In genomic region chr20:45341579-45341938, GRCh38 we compare ENCODE assay signal across 11 cellular contexts. TPM values are rescaled to one million over a fixed set of nuclear protein-coding genes. Genes with fewer than 3 reads are reported as not detected.
A peak's percentile ranks its signal among the peaks of the same experiment; 100 is the strongest.
DNase-seq lines count a peak whose midpoint lies in the region; ATAC-seq, FAIRE-seq and TF ChIP-seq lines count a peak whose summit lies in the region.
"Had no signal": no experiment of that assay in that cellular context is flagged by ENCODE, and none has a peak within 500 bp of the region (broad histone marks: within the 10 kb centered on the region; RNA-seq: fewer than 3 reads in every experiment).

No MANE protein-coding gene starts in this region.

- H3K4me3 Mint-ChIP-seq in type B pancreatic cell (peak overlapping the region; percentile 96), glutamatergic neuron (ENCODE audit: unreplicated experiment) (no peak overlapping the region)

- peak overlapping the region; percentile 90 to 96 for H3K27ac ChIP-seq in SK-N-SH (ENCODE audit: low read depth in 2 of 2, low read length in 1 of 2)

- POLR2A ChIA-PET in SK-N-SH (lab: Yijun Ruan, JAX), result interaction anchor here (0.8 to 1.9 kb wide), 4 partner anchors 21 to 492 kb away, joined by 3 to 14 read pairs (median 4); partner anchors contain the start of genes SNX21 and SYS1

- TF ChIP-seq CTCF in SK-N-SH (IDR thresholded peaks at IDR 0.05) (no peak), epithelial cell of esophagus (IDR thresholded peaks at IDR 0.05; ENCODE audit: insufficient read depth, low read depth, low read length, missing control alignments) (no peak), type B pancreatic cell (conservative IDR thresholded peaks at IDR 0.05) (no peak), glutamatergic neuron (IDR thresholded peaks at IDR 0.05; ENCODE audit: partially characterized antibody, unreplicated experiment) (no peak)

- H3K27me3 ChIP-seq in SK-N-SH (ENCODE audit: insufficient read depth) (no peaks in the 10 kb centered on the region), mucosa of stomach (ENCODE audit: control insufficient read depth, insufficient read depth, low read length) (no peaks in the 10 kb centered on the region)

- H3K9ac ChIP-seq in SK-N-SH (peak overlapping the region; percentile 61; the same call in 1 of the 2 replicates), mucosa of stomach (ENCODE audit: low read length) (peak overlapping the region; percentile 97)

- ATAC-seq in SK-N-SH treated with all-trans-retinoic acid at 6 μM for 48 hours, result no peak
- no peak for ATAC-seq in GM21526 (IDR thresholded peaks at IDR 0.05; ENCODE audit: low FRiP score, unreplicated experiment)

- peaks cover 85% of the 10 kb centered on the region for H3K79me2 ChIP-seq in SK-N-SH (ENCODE audit: insufficient read depth)

- peaks cover 11% of the 10 kb centered on the region; the same call in 1 of the 2 replicates for H4K20me1 ChIP-seq in SK-N-SH (ENCODE audit: insufficient read depth)

- H3K9me3 Mint-ChIP-seq in type B pancreatic cell (no peaks in the 10 kb centered on the region), glutamatergic neuron (ENCODE audit: unreplicated experiment) (peaks cover 3% of the 10 kb centered on the region)

- H3K9me2 ChIP-seq in SK-N-SH, result no peaks in the 10 kb centered on the region

- H3K27me3 Mint-ChIP-seq in type B pancreatic cell (no peaks in the 10 kb centered on the region), glutamatergic neuron (ENCODE audit: unreplicated experiment) (peaks cover 5% of the 10 kb centered on the region)

- WGBS in SK-N-SH (ENCODE audit: low lambda C conversion rate), result 31% methylated on average over 3 of the region's 3 CpGs

- H3K4me1 ChIP-seq in SK-N-SH (ENCODE audit: control insufficient read depth in 1 of 2, insufficient read depth in 2 of 2, low read depth in 1 of 2, low read length in 1 of 2), result peaks cover 73 to 74% of the 10 kb centered on the region in 2 experiments
- H3K4me1 ChIP-seq in mucosa of stomach (ENCODE audit: control insufficient read depth, insufficient read depth, low read length), result peaks cover 96% of the 10 kb centered on the region

- DNase-seq in SK-N-SH (no peak), epithelial cell of esophagus (ENCODE audit: low read depth) (no peak), type B pancreatic cell (ENCODE audit: extremely low spot score, unreplicated experiment) (no peak), glutamatergic neuron (no peak), HTR-8/SVneo (ENCODE audit: insufficient read length, low spot score) (no peak)
- DNase-seq: activated naive CD4-positive, alpha-beta T cell treated with Interleukin-2 at 50 U/mL for 16 hours; stimulated activated CD4-positive, alpha-beta T cell treated with anti-CD3 and anti-CD28 coated beads, Interleukin-2, amount 100 ng/mL, for 24 hours had no signal

- no peak for FAIRE-seq in HTR-8/SVneo (lab: Jason Lieb, UNC)

- no peaks in the 10 kb centered on the region for H3K9me3 ChIP-seq in SK-N-SH
- H3K9me3 ChIP-seq in mucosa of stomach (ENCODE audit: control insufficient read depth, low read length), result no peaks in the 10 kb centered on the region

- CTCF ChIA-PET in SK-N-SH (lab: Yijun Ruan, JAX), result interaction anchor here (0.8 to 4.3 kb wide), 9 partner anchors 15 to 129 kb away, joined by 3 to 31 read pairs (median 6); partner anchors contain the start of gene SYS1

- H2AFZ ChIP-seq in SK-N-SH (ENCODE audit: low read depth), result no peak overlapping the region

- H3K36me3 Mint-ChIP-seq in type B pancreatic cell (peaks cover 17% of the 10 kb centered on the region), glutamatergic neuron (ENCODE audit: unreplicated experiment) (no peaks in the 10 kb centered on the region)

- TF ChIP-seq RAD21 in SK-N-SH (IDR thresholded peaks at IDR 0.05; ENCODE audit: low read length), result no peak

- no peak for TF ChIP-seq EP300 in SK-N-SH (IDR thresholded peaks at IDR 0.05; ENCODE audit: borderline replicate concordance in 1 of 2, low read depth in 1 of 2, low read length in 1 of 2)

- H3K4me3 ChIP-seq in SK-N-SH (ENCODE audit: low read depth in 2 of 2, low read length in 1 of 2), result peak overlapping the region; percentile 27 to 31
- peak overlapping the region; percentile 63 for H3K4me3 ChIP-seq in epithelial cell of esophagus (ENCODE audit: low read length)
- no peak overlapping the region for H3K4me3 ChIP-seq in mucosa of stomach (ENCODE audit: low read length)

- H3K36me3 ChIP-seq in SK-N-SH (replicated peaks in 1 of 2; ENCODE audit: control insufficient read depth in 1 of 2, insufficient read depth in 2 of 2, low read length in 1 of 2), result peaks cover 4 to 7% of the 10 kb centered on the region in 2 experiments
- no peaks in the 10 kb centered on the region for H3K36me3 ChIP-seq in mucosa of stomach (ENCODE audit: control insufficient read depth, insufficient read depth, low read length)

- peak overlapping the region; percentile 96 for H3K4me2 ChIP-seq in SK-N-SH

- peak overlapping the region; percentile 96 for H3K27ac Mint-ChIP-seq in type B pancreatic cell
- H3K27ac Mint-ChIP-seq in glutamatergic neuron (ENCODE audit: unreplicated experiment), result no peak overlapping the region

- peaks cover 29% of the 10 kb centered on the region for H3F3A ChIP-seq in SK-N-SH (replicated peaks; ENCODE audit: insufficient read depth)

- H3K4me1 Mint-ChIP-seq in type B pancreatic cell (ENCODE audit: unreplicated experiment) (peaks cover 81% of the 10 kb centered on the region), glutamatergic neuron (ENCODE audit: low read depth, unreplicated experiment) (peaks cover 1% of the 10 kb centered on the region)

TF ChIP-seq in SK-N-SH, 30 proteins besides CTCF, POLR2A, EP300 and RAD21 (continues in another document):
- no peak for TF ChIP-seq CHD2 (IDR thresholded peaks at IDR 0.05; ENCODE audit: low read length, partially characterized antibody)
- TF ChIP-seq RCOR1 (IDR thresholded peaks at IDR 0.05; ENCODE audit: low read length), result no peak
- no peak for TF ChIP-seq MXI1 (IDR thresholded peaks at IDR 0.05; ENCODE audit: low read depth, low read length)
- TF ChIP-seq YY1 (IDR thresholded peaks at IDR 0.05; ENCODE audit: low read depth), result no peak

TF ChIP-seq in SK-N-SH treated with all-trans-retinoic acid at 6 μM for 48 hours, 23 proteins besides CTCF, POLR2A, EP300 and RAD21:
- no peak for TF ChIP-seq ZNF8 (CRISPR knock-in tag; IDR thresholded peaks at IDR 0.05)
- no peak for TF ChIP-seq ZFP3 (CRISPR knock-in tag; IDR thresholded peaks at IDR 0.05)
- no peak for TF ChIP-seq TOX (CRISPR knock-in tag; IDR thresholded peaks at IDR 0.05; ENCODE audit: borderline replicate concordance)
- no peak for TF ChIP-seq ZFP30 (CRISPR knock-in tag; IDR thresholded peaks at IDR 0.05)
- no peak for TF ChIP-seq CSRNP3 (CRISPR knock-in tag; IDR thresholded peaks at IDR 0.05)
- no peak for TF ChIP-seq PPARA (CRISPR knock-in tag; IDR thresholded peaks at IDR 0.05; ENCODE audit: borderline replicate concordance)
- no peak for TF ChIP-seq GLIS3 (CRISPR knock-in tag; IDR thresholded peaks at IDR 0.05)
- TF ChIP-seq TCF4 (CRISPR knock-in tag; IDR thresholded peaks at IDR 0.05; ENCODE audit: borderline replicate concordance), result no peak
- no peak for TF ChIP-seq ESRRG (CRISPR knock-in tag; IDR thresholded peaks at IDR 0.05)
- TF ChIP-seq RARB (CRISPR knock-in tag; IDR thresholded peaks at IDR 0.05), result no peak

RNA-seq across cellular contexts. Expression of gene SDC4, which starts 6.7 kb away (rescaled TPM):
- polyA plus RNA-seq in SK-N-SH (2012; rRNA removed), result 131 and 192 TPM in 2 replicates
- polyA plus RNA-seq in SK-N-SH (2012; cell fraction: cytosol; rRNA removed), result 139 and 153 TPM in 2 replicates
- polyA plus RNA-seq in SK-N-SH (2012; cell fraction: nucleus; rRNA removed), result 94.9 and 96.1 TPM in 2 replicates
- total RNA-seq in type B pancreatic cell (ENCODE audit: low replicate concordance) (67.2 and 133 TPM in 2 replicates), glutamatergic neuron (ENCODE audit: unreplicated experiment) (0.61 TPM)

RNA-seq across cellular contexts. Expression of gene SYS1, which starts 21.4 kb away (rescaled TPM):
- 26.5 and 26.9 TPM in 2 replicates for polyA plus RNA-seq in SK-N-SH (2012; rRNA removed)
- 14.0 and 16.3 TPM in 2 replicates for polyA plus RNA-seq in SK-N-SH (2012; cell fraction: cytosol; rRNA removed)
- 12.4 and 20.0 TPM in 2 replicates for polyA plus RNA-seq in SK-N-SH (2012; cell fraction: nucleus; rRNA removed)
- 29.2 and 47.4 TPM in 2 replicates for total RNA-seq in type B pancreatic cell (ENCODE audit: low replicate concordance)
- 17.7 TPM for total RNA-seq in glutamatergic neuron (ENCODE audit: unreplicated experiment)

RNA-seq across cellular contexts. Expression of gene MATN4, which starts 33.5 kb away (rescaled TPM):
- 0.13 and 0.16 TPM in 2 replicates for polyA plus RNA-seq in SK-N-SH (2012; rRNA removed)
- 0.04 and 0.07 TPM in 2 replicates for polyA plus RNA-seq in SK-N-SH (2012; cell fraction: cytosol; rRNA removed)
- polyA plus RNA-seq in SK-N-SH (2012; cell fraction: nucleus; rRNA removed), result 0.39 and 0.79 TPM in 2 replicates
- total RNA-seq in type B pancreatic cell (ENCODE audit: low replicate concordance) (0.75 TPM in 1 of 2 replicates, not detected in the other), glutamatergic neuron (ENCODE audit: unreplicated experiment) (not detected)
- total RNA-seq: A172 had no signal

RNA-seq across cellular contexts. Expression of gene RBPJL, which starts 34.9 kb away (rescaled TPM):
- not detected in 2 replicates for polyA plus RNA-seq in SK-N-SH (2012; rRNA removed)
- not detected in 2 replicates for polyA plus RNA-seq in SK-N-SH (2012; cell fraction: cytosol; rRNA removed)
- polyA plus RNA-seq in SK-N-SH (2012; cell fraction: nucleus; rRNA removed), result 0.05 and 0.11 TPM in 2 replicates
- total RNA-seq in type B pancreatic cell (ENCODE audit: low replicate concordance) (not detected in 2 replicates), glutamatergic neuron (ENCODE audit: unreplicated experiment) (not detected)
- total RNA-seq: A172 had no signal

RNA-seq across cellular contexts. Expression of gene TP53TG5, which starts 36.6 kb away (rescaled TPM):
- not detected in 2 replicates for polyA plus RNA-seq in SK-N-SH (2012; rRNA removed)
- 0.01 TPM in 1 of 2 replicates, not detected in the other for polyA plus RNA-seq in SK-N-SH (2012; cell fraction: cytosol; rRNA removed)
- not detected in 2 replicates for polyA plus RNA-seq in SK-N-SH (2012; cell fraction: nucleus; rRNA removed)
- total RNA-seq in type B pancreatic cell (ENCODE audit: low replicate concordance), result 0.57 TPM in 1 of 2 replicates, not detected in the other
- total RNA-seq in glutamatergic neuron (ENCODE audit: unreplicated experiment), result not detected
- total RNA-seq: A172 had no signal

Comparison
In these comparisons a context has a peak if more than half of its experiments do, and no peak if none do; other contexts are left out.
1. RNA of gene SDC4, which starts 6.7 kb away (total RNA-seq): 67.2 to 133 TPM in type B pancreatic cell; 0.61 TPM in glutamatergic neuron (single experiment); every median in the first group is over 10 times any median in the second.